14 cellular contexts compared by ENCODE assay signal in the genomic region with DNA sequence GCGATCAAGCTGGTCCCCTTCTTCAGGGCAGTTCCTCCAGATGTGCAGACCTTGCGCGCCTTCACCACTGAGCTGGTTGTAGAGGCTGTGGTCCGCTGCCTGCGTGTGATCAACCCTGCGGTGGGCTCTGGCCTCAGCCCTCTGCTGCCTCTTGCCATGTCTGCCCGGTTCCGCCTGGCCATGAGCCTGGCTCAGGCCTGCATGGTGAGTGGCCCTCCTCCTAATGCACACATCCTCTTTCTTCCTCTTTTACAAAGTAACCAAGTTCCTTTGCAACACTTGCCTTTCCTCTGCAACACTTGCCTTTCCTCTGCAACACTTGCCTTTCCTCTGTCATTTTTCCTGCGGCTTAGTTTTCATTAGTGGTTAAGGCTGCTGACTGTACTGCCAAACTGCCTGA. TPM values are rescaled to one million over a fixed set of nuclear protein-coding genes. Genes with fewer than 3 reads are reported as not detected.
DNase-seq lines count a peak whose midpoint lies in the region; ATAC-seq lines count a peak whose summit lies in the region.
"Had no signal": no experiment of that assay in that cellular context is flagged by ENCODE, and none has a peak within 500 bp of the region (broad histone marks: within the 10 kb centered on the region; RNA-seq: fewer than 3 reads in every experiment).

No MANE protein-coding gene starts in this region.

- no peaks in the 10 kb centered on the region for H3K27me3 ChIP-seq in CD4-positive, CD25-positive, alpha-beta regulatory T cell (ENCODE audit: control insufficient read depth, insufficient read depth, low read length)
- H3K27me3 ChIP-seq: vagina had no signal

- no peaks in the 10 kb centered on the region for H3K27me3 Mint-ChIP-seq in CD4-positive, CD25-positive, alpha-beta regulatory T cell
- peaks cover 0 to 4% of the 10 kb centered on the region in 2 donors for H3K27me3 Mint-ChIP-seq in T-cell
- H3K27me3 Mint-ChIP-seq in memory B cell: no peaks in the 10 kb centered on the region

- H3K9me3 ChIP-seq in CD4-positive, CD25-positive, alpha-beta regulatory T cell (ENCODE audit: control insufficient read depth in 2 of 2, low read length in 2 of 2): no peaks in the 10 kb centered on the region
- H3K9me3 ChIP-seq: vagina had no signal

- no peak for DNase-seq in CD4-positive, CD25-positive, alpha-beta regulatory T cell
- DNase-seq in T-cell (no peak), memory B cell (ENCODE audit: low spot score in 2 of 2) (no peak), NCI-H526 treated with DMSO at 0.1 percent for 48 hours (lab: John Stamatoyannopoulos, UW) (no peak), COLO668 (lab: John Stamatoyannopoulos, UW; ENCODE audit: unreplicated experiment) (no peak)
- DNase-seq: activated CD8-positive, alpha-beta memory T cell treated with anti-CD3 and anti-CD28 coated beads for 24 hours; DMS79 treated with DMSO at 0.1 percent for 48 hours; kidney glomerular epithelial cell had no signal

- H3K4me3 ChIP-seq in CD4-positive, CD25-positive, alpha-beta regulatory T cell (ENCODE audit: low read depth, low read length): peak overlapping the region; percentile 41
- H3K4me3 ChIP-seq: vagina had no signal

- peak overlapping the region; percentile 56 to 88 (median 72) for H3K4me3 Mint-ChIP-seq in CD4-positive, CD25-positive, alpha-beta regulatory T cell
- H3K4me3 Mint-ChIP-seq in T-cell: peak overlapping the region; percentile 75 to 90 (median 87)
- peak overlapping the region; percentile 62 for H3K4me3 Mint-ChIP-seq in memory B cell

- POLR2A ChIA-PET in T-cell (lab: Charles Lee): no interaction called here

- H3K36me3 Mint-ChIP-seq in CD4-positive, CD25-positive, alpha-beta regulatory T cell: no peaks in the 10 kb centered on the region
- no peaks in the 10 kb centered on the region for H3K36me3 Mint-ChIP-seq in T-cell
- peaks cover 2% of the 10 kb centered on the region for H3K36me3 Mint-ChIP-seq in memory B cell

- ATAC-seq in CD4-positive, CD25-positive, alpha-beta regulatory T cell (ENCODE audit: low read depth in 2 of 2): no peak
- ATAC-seq in GM18867 (IDR thresholded peaks at IDR 0.05; ENCODE audit: unreplicated experiment): peak; percentile 31
- no peak for ATAC-seq in T-cell (replicated peaks in 1 of 4)
- ATAC-seq in memory B cell (ENCODE audit: low read depth): peak; percentile 43
- no peak for ATAC-seq in GM21825 (IDR thresholded peaks at IDR 0.05; ENCODE audit: unreplicated experiment)
- no peak for ATAC-seq in HG02840 (IDR thresholded peaks at IDR 0.05; ENCODE audit: low FRiP score, unreplicated experiment)
- ATAC-seq: HCT116 had no signal

- peaks cover 15% of the 10 kb centered on the region for H3K4me1 ChIP-seq in CD4-positive, CD25-positive, alpha-beta regulatory T cell (ENCODE audit: control insufficient read depth, insufficient read depth, low read length, poor library complexity, severe bottlenecking)
- H3K4me1 ChIP-seq: vagina had no signal

- H3K9me3 Mint-ChIP-seq in CD4-positive, CD25-positive, alpha-beta regulatory T cell: no peaks in the 10 kb centered on the region
- no peaks in the 10 kb centered on the region for H3K9me3 Mint-ChIP-seq in T-cell
- H3K9me3 Mint-ChIP-seq in memory B cell: no peaks in the 10 kb centered on the region

- peaks cover 10 to 45% (median 19%) of the 10 kb centered on the region in 4 donors for H3K4me1 Mint-ChIP-seq in CD4-positive, CD25-positive, alpha-beta regulatory T cell
- H3K4me1 Mint-ChIP-seq in T-cell (peaks cover 15 to 34% (median 34%) of the 10 kb centered on the region in 3 donors), memory B cell (peaks cover 8% of the 10 kb centered on the region)

- peak overlapping the region; percentile 1 for H3K27ac ChIP-seq in CD4-positive, CD25-positive, alpha-beta regulatory T cell (ENCODE audit: insufficient read depth, low read length, poor library complexity, severe bottlenecking)
- H3K27ac ChIP-seq: vagina had no signal

- CTCF ChIA-PET in T-cell (lab: Charles Lee): no interaction called here

- H3K36me3 ChIP-seq in CD4-positive, CD25-positive, alpha-beta regulatory T cell (ENCODE audit: control insufficient read depth, insufficient read depth, low read length): no peaks in the 10 kb centered on the region
- H3K36me3 ChIP-seq: vagina had no signal

- peak overlapping the region in 2 of 3 donors; percentile 53 to 65 for H3K27ac Mint-ChIP-seq in CD4-positive, CD25-positive, alpha-beta regulatory T cell
- H3K27ac Mint-ChIP-seq in T-cell (peak overlapping the region; percentile 35 to 84), memory B cell (peak overlapping the region; percentile 72)

RNA-seq across cellular contexts. Expression of gene CCDC22, which starts 1.8 kb away (rescaled TPM):
- total RNA-seq in CD4-positive, CD25-positive, alpha-beta regulatory T cell: 18.3 TPM
- polyA plus RNA-seq in CD4-positive, CD25-positive, alpha-beta regulatory T cell: 10 to 100 TPM; 18.8 to 34.6 (median 28.0) TPM
- 10 to 100 TPM; 21.0 to 34.9 (median 33.1) TPM for total RNA-seq in T-cell

RNA-seq across cellular contexts. Expression of gene CACNA1F, which starts 3.9 kb away (rescaled TPM):
- total RNA-seq in CD4-positive, CD25-positive, alpha-beta regulatory T cell: 0.69 TPM
- not detected for polyA plus RNA-seq in CD4-positive, CD25-positive, alpha-beta regulatory T cell
- 1 to 10 TPM; 1.4 to 1.9 (median 1.6) TPM for total RNA-seq in T-cell
- total RNA-seq: pulmonary artery endothelial cell had no signal

RNA-seq across cellular contexts. Expression of gene FOXP3, which starts 27.4 kb away (rescaled TPM):
- 198 TPM for total RNA-seq in CD4-positive, CD25-positive, alpha-beta regulatory T cell
- polyA plus RNA-seq in CD4-positive, CD25-positive, alpha-beta regulatory T cell: 100 to 1,000 TPM; 154 to 190 (median 172) TPM
- 10 to 100 TPM in 4 of 5 donors, 1 to 10 TPM in 1; 9.0 to 30.1 (median 21.7) TPM for total RNA-seq in T-cell
- total RNA-seq: pulmonary artery endothelial cell had no signal

RNA-seq across cellular contexts. Expression of gene PPP1R3F, which starts 32.5 kb away (rescaled TPM):
- 19.4 TPM for total RNA-seq in CD4-positive, CD25-positive, alpha-beta regulatory T cell
- polyA plus RNA-seq in CD4-positive, CD25-positive, alpha-beta regulatory T cell: 10 to 100 TPM; 11.8 to 28.0 (median 15.1) TPM
- 10 to 100 TPM; 11.7 to 20.8 (median 17.5) TPM for total RNA-seq in T-cell

RNA-seq across cellular contexts. Expression of gene SYP, which starts 37.1 kb away (rescaled TPM):
- total RNA-seq in CD4-positive, CD25-positive, alpha-beta regulatory T cell: 1.3 TPM
- under 1 TPM; 0.67 to 0.95 (median 0.84) TPM for polyA plus RNA-seq in CD4-positive, CD25-positive, alpha-beta regulatory T cell
- under 1 TPM; 0.53 to 0.89 (median 0.70) TPM for total RNA-seq in T-cell

Comparison
In these comparisons a context has a peak if more than half of its experiments do, and no peak if none do; other contexts are left out.
1. ATAC-seq: peak in GM18867 (single experiment) and memory B cell (single experiment); none in CD4-positive, CD25-positive, alpha-beta regulatory T cell (0 of 2), T-cell (0 of 4), GM21825 (single experiment) and HG02840 (single experiment).
2. Peak in every context shown above with its lines, with median percentiles within 50 percentile points of each other: H3K27ac Mint-ChIP-seq and H3K4me3 Mint-ChIP-seq.